Comparison of ENCODE assay signal across 8 cellular contexts in the genomic region with DNA sequence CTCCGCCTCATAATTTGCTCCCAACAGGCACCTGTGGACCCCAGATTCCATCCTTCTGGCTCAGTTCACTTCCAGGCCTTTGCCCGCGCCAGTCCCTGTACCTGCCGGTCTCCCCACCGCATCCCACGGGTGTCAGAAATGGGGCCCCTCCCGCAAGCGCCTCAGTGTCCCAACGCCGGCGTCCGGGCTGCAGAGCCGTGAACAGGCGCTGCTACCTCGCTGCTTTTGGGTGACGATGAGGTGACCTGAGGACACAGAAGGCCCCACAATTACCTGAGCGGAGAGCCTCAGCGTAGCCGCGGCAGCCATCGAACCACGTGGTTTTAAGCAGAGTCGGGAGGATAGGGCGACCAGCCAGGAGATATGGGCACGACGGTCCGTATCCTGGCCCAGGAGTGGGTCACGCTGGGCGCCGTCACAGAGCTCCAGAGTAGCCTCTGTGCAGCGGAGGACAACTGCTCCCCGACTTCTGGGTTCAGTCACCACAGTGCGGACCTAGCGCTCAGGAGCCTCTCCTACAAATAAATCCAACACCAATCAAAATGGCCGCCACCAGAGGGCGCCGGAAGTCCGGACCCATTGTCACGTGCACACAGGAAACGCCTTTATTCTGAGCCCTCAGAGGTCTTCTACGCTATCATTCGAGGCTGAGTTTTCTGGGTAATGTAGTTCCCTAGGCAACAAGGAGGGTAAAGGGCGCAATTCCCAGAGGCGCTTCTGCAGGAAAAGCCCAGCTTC. TPM values are rescaled to one million over a fixed set of nuclear protein-coding genes. Genes with fewer than 3 reads are reported as not detected.
DNase-seq lines count a peak whose midpoint lies in the region; ATAC-seq and TF ChIP-seq lines count a peak whose summit lies in the region.

A gene (minus strand): TSS at position 544 of the 738 bp plus-strand sequence. CDS start 235 bp downstream, at position 309.

- DNase-seq in G401 (ENCODE audit: low spot score) (peak; percentile 96), RWPE2 (ENCODE audit: low spot score) (peak; percentile 66), neuronal stem cell (ENCODE audit: low spot score) (peak; percentile 86), HEK293T (ENCODE audit: extremely low spot score) (no peak)
- peak; percentile 85 for DNase-seq in activated naive CD4-positive, alpha-beta T cell treated with Interleukin-2 at 50 U/mL for 16 hours

- peak within 1 kb of the TSS; percentile 92 for H3K14ac ChIP-seq in neuronal stem cell (ENCODE audit: low read length)

- H2AK5ac ChIP-seq in neuronal stem cell (ENCODE audit: low read depth, low read length) = peak within 1 kb of the TSS; percentile 52

- H3K4me1 ChIP-seq in RWPE2 (ENCODE audit: insufficient read depth, poor library complexity, severe bottlenecking) (peaks cover 7% of the 10 kb centered on the region), gastroesophageal sphincter (peaks cover 0 to 21% (median 0%) of the 10 kb centered on the region in 3 donors), neuronal stem cell (ENCODE audit: control insufficient read depth in 2 of 2, insufficient read depth in 1 of 2, low read depth in 1 of 2, low read length in 2 of 2) (peaks cover 1 to 3% of the 10 kb centered on the region in 2 donors), stomach smooth muscle (ENCODE audit: control insufficient read depth, insufficient read depth, low read length) (peaks cover 4% of the 10 kb centered on the region)

- H2AFZ ChIP-seq in neuronal stem cell (ENCODE audit: low read length) = peak within 1 kb of the TSS; percentile 84

- in situ Hi-C loops in G401 (cut with HindIII; ENCODE audit: low sequenced_read_pairs) = no loop called here

- peaks cover 3% of the 10 kb centered on the region for H3K9me3 ChIP-seq in RWPE2 (ENCODE audit: severe bottlenecking)
- peaks cover 0 to 46% (median 0%) of the 10 kb centered on the region in 3 donors for H3K9me3 ChIP-seq in gastroesophageal sphincter
- peaks cover 0 to 44% of the 10 kb centered on the region in 2 donors for H3K9me3 ChIP-seq in neuronal stem cell (replicated peaks in 1 of 2; ENCODE audit: control insufficient read depth in 2 of 2, insufficient read depth in 1 of 2, low read depth in 1 of 2, low read length in 2 of 2)
- H3K9me3 ChIP-seq in stomach smooth muscle (ENCODE audit: control insufficient read depth in 2 of 2, low read length in 2 of 2) = no peaks in the 10 kb centered on the region

- POLR2A ChIA-PET in HEK293T (lab: Yijun Ruan, JAX) = no interaction called here

- no peak within 1 kb of the TSS for H2BK120ac ChIP-seq in neuronal stem cell (ENCODE audit: low read depth, low read length)

- CTCF ChIA-PET in HEK293T (lab: Yijun Ruan, JAX) = no interaction called here

- no peak within 1 kb of the TSS for H3K4ac ChIP-seq in neuronal stem cell (ENCODE audit: low read length)

- H3K79me1 ChIP-seq in neuronal stem cell (ENCODE audit: low read depth, low read length) = no peaks in the 10 kb centered on the region

- 0 to 4% methylated on average over 2 to 4 of the region's 44 CpGs for WGBS in gastroesophageal sphincter (ENCODE audit: low coverage in 1 of 2), 2 donors
- WGBS in neuronal stem cell (ENCODE audit: extremely low coverage in 2 of 2, insufficient read length in 2 of 2, insufficient replicate concordance in 1 of 2), 2 donors = no CpG with 5 or more reads among the region's 44 CpGs

- H3K4me3 ChIP-seq in RWPE2 (ENCODE audit: severe bottlenecking) = peak within 1 kb of the TSS; percentile 48
- peak within 1 kb of the TSS; percentile 40 to 65 for H3K4me3 ChIP-seq in gastroesophageal sphincter
- peak within 1 kb of the TSS; percentile 65 to 90 for H3K4me3 ChIP-seq in neuronal stem cell (ENCODE audit: low read length in 2 of 2)
- H3K4me3 ChIP-seq in stomach smooth muscle (ENCODE audit: low read length in 2 of 2) = peak within 1 kb of the TSS; percentile 88 to 98

- H4K91ac ChIP-seq in neuronal stem cell (ENCODE audit: low read depth, low read length, poor library complexity) = no peak within 1 kb of the TSS

- H4K8ac ChIP-seq in neuronal stem cell (ENCODE audit: low read depth, low read length) = no peak within 1 kb of the TSS

- peak within 1 kb of the TSS; percentile 66 for H3K4me2 ChIP-seq in neuronal stem cell (ENCODE audit: insufficient read depth, low read length, poor library complexity, severe bottlenecking)

- H2BK12ac ChIP-seq in neuronal stem cell (ENCODE audit: low read length) = no peak within 1 kb of the TSS

- ATAC-seq in HG02884 (IDR thresholded peaks at IDR 0.05; ENCODE audit: unreplicated experiment) (peak; percentile 72), RWPE2 (ENCODE audit: low read depth) (peak; percentile 91), gastroesophageal sphincter (peak; percentile 92)

- H3K18ac ChIP-seq in neuronal stem cell (ENCODE audit: low read length) = peak within 1 kb of the TSS; percentile 98

- peak within 1 kb of the TSS; percentile 71 for H2BK15ac ChIP-seq in neuronal stem cell (ENCODE audit: low read length)

- H3K27me3 ChIP-seq in RWPE2 (ENCODE audit: insufficient read depth, poor library complexity, severe bottlenecking) (no peaks in the 10 kb centered on the region), gastroesophageal sphincter (no peaks in the 10 kb centered on the region), neuronal stem cell (ENCODE audit: control insufficient read depth in 3 of 3, insufficient read depth in 3 of 3, low read depth in 1 of 3, low read length in 3 of 3) (no peaks in the 10 kb centered on the region), stomach smooth muscle (ENCODE audit: control insufficient read depth in 1 of 2, insufficient read depth in 2 of 2, low read length in 2 of 2) (no peaks in the 10 kb centered on the region)

- H3K27ac ChIP-seq in RWPE2 (ENCODE audit: poor library complexity, severe bottlenecking) = peak within 1 kb of the TSS; percentile 10
- peak within 1 kb of the TSS in 3 of 4 donors; percentile 74 to 80 (median 77) for H3K27ac ChIP-seq in gastroesophageal sphincter
- H3K27ac ChIP-seq in neuronal stem cell (replicated peaks; ENCODE audit: low read length) = peak within 1 kb of the TSS; percentile 76
- peak within 1 kb of the TSS; percentile 67 for H3K27ac ChIP-seq in stomach smooth muscle (ENCODE audit: low read length)

- TF ChIP-seq CTCF in RWPE2 (IDR thresholded peaks at IDR 0.05; ENCODE audit: poor library complexity, severe bottlenecking) = peak; percentile 29
- peak; percentile 28 to 66 (median 46) for TF ChIP-seq CTCF in gastroesophageal sphincter (IDR thresholded peaks at IDR 0.05)

- no peak for TF ChIP-seq POLR2A in gastroesophageal sphincter (IDR thresholded peaks at IDR 0.05)

- no peak for TF ChIP-seq EP300 in gastroesophageal sphincter (IDR thresholded peaks at IDR 0.05)

- H3K9ac ChIP-seq in neuronal stem cell (ENCODE audit: low read depth, low read length, poor library complexity) (peak within 1 kb of the TSS; percentile 94), stomach smooth muscle (ENCODE audit: low read length in 2 of 2) (peak within 1 kb of the TSS; percentile 80 to 82)

- peak within 1 kb of the TSS; percentile 83 for H2BK5ac ChIP-seq in neuronal stem cell (ENCODE audit: low read length)

- H3K36me3 ChIP-seq in RWPE2 (ENCODE audit: low read depth) (peaks cover 23% of the 10 kb centered on the region; the same call in 1 of the 2 replicates), gastroesophageal sphincter (peaks cover 0 to 27% of the 10 kb centered on the region in 2 donors), neuronal stem cell (replicated peaks in 1 of 2; ENCODE audit: control insufficient read depth in 2 of 2, insufficient read depth in 2 of 2, low read length in 2 of 2) (peaks cover 6 to 37% of the 10 kb centered on the region in 2 donors), stomach smooth muscle (ENCODE audit: control insufficient read depth in 2 of 2, insufficient read depth in 2 of 2, low read length in 2 of 2) (no peaks in the 10 kb centered on the region)

- H3K23ac ChIP-seq in neuronal stem cell (ENCODE audit: low read depth, low read length, poor library complexity) = peak within 1 kb of the TSS; percentile 86

TF ChIP-seq in HEK293T, 16 proteins besides CTCF, POLR2A, EP300 and RAD21:
- no peak for TF ChIP-seq HDGF (IDR thresholded peaks at IDR 0.05; ENCODE audit: borderline replicate concordance)
- no peak for TF ChIP-seq ELF4 (IDR thresholded peaks at IDR 0.05)
- no peak for TF ChIP-seq SP1 (IDR thresholded peaks at IDR 0.05)
- TF ChIP-seq LEF1 (IDR thresholded peaks at IDR 0.05; ENCODE audit: borderline replicate concordance) = no peak
TF ChIP-seq in HEK293T: peak in this region for 0.

RNA-seq across cellular contexts. Expression of the gene that starts here (rescaled TPM):
- 1.1 and 2.0 TPM in 2 replicates for total RNA-seq in G401 (2014; rRNA removed; shearing (Covaris generic))
- 10 to 100 TPM in 2 of 4 donors, 1 to 10 TPM in 2; 4.9 to 13.5 (median 9.6) TPM for total RNA-seq in gastroesophageal sphincter
- polyA plus RNA-seq in neuronal stem cell (2013, experiment 1 of 2) = 23.9 TPM
- polyA plus RNA-seq in neuronal stem cell (2013, experiment 2 of 2) = 23.0 TPM

Comparison
In these comparisons a context has a peak if more than half of its experiments do, and no peak if none do; other contexts are left out.
1. H3K27ac ChIP-seq: peak in every context shown above with its lines; median percentile 77 in gastroesophageal sphincter; 76 in neuronal stem cell; 67 in stomach smooth muscle; 10 in RWPE2.